In the genomic region with DNA sequence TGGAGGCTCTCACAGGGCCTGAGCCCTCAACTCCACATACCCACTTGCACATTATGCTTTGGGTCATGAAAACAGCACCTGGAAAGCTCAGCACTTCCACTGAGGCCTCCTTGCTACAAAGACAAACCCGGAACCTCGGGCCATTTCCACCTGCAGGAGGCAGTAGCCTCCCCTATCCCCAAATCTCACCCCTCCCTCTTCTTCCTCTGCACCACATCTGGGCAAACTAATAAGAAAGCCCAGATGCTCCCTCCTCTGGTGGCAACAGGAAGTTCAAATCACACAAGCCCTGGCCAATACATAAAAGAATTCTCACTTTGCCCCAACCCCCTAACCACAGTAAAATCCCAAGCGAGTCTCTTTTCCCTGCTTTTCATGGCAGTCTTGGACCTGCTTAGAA, we compare ENCODE assay signal across 8 cellular contexts.
A peak's percentile ranks its signal among the peaks of the same experiment; 100 is the strongest.
DNase-seq lines count a peak whose midpoint lies in the region; ATAC-seq and TF ChIP-seq lines count a peak whose summit lies in the region.

No MANE protein-coding gene starts in this region.

- no peaks in the 10 kb centered on the region for H3K4me1 ChIP-seq in heart left ventricle
- H3K4me1 ChIP-seq in suprapubic skin = no peaks in the 10 kb centered on the region
- H3K4me1 ChIP-seq in CD8-positive, alpha-beta T cell (ENCODE audit: insufficient read depth, low read length) = no peaks in the 10 kb centered on the region

- 31 to 42% (median 34%) methylated on average over 3 of the region's 3 CpGs for WGBS in heart left ventricle, 4 donors
- 72% methylated on average over 3 of the region's 3 CpGs for WGBS in suprapubic skin

- H3K9me3 ChIP-seq in heart left ventricle = no peaks in the 10 kb centered on the region
- no peaks in the 10 kb centered on the region for H3K9me3 ChIP-seq in suprapubic skin
- no peaks in the 10 kb centered on the region for H3K9me3 ChIP-seq in CD8-positive, alpha-beta T cell (ENCODE audit: low read length)

- H3K27me3 ChIP-seq in heart left ventricle (no peaks in the 10 kb centered on the region), suprapubic skin (no peaks in the 10 kb centered on the region)
- H3K27me3 ChIP-seq in CD8-positive, alpha-beta T cell (ENCODE audit: insufficient read depth, low read length) = no peaks in the 10 kb centered on the region

- no peak overlapping the region for H3K4me3 ChIP-seq in heart left ventricle
- H3K4me3 ChIP-seq in suprapubic skin = no peak overlapping the region
- H3K4me3 ChIP-seq in CD8-positive, alpha-beta T cell (ENCODE audit: low read depth, low read length) = no peak overlapping the region

- peak; percentile 30 for DNase-seq in DMS 273 treated with DMSO at 0.1 percent for 48 hours (lab: John Stamatoyannopoulos, UW)
- peak; percentile 59 to 66 for DNase-seq in Kasumi-1 (lab: John Stamatoyannopoulos, UW)
- DNase-seq in endothelial cell (ENCODE audit: low spot score) = peak; percentile 41
- DNase-seq in stimulated activated CD4-positive, alpha-beta T cell treated with anti-CD3 and anti-CD28 coated beads, Interleukin-2, amount 100 ng/mL, for 24 hours = no peak
- no peak for DNase-seq in heart left ventricle
- DNase-seq in suprapubic skin (ENCODE audit: low spot score in 2 of 2) = no peak
- DNase-seq in CD8-positive, alpha-beta T cell = no peak

- no peak overlapping the region for H3K4me3 Mint-ChIP-seq in endothelial cell (ENCODE audit: unreplicated experiment)
- H3K4me3 Mint-ChIP-seq in CD8-positive, alpha-beta T cell = no peak overlapping the region

- CTCF ChIA-PET in CD8-positive, alpha-beta T cell (lab: Charles Lee) = no interaction called here

- peak; percentile 92 for ATAC-seq in GM21515 (IDR thresholded peaks at IDR 0.05; ENCODE audit: unreplicated experiment)
- no peak for ATAC-seq in heart left ventricle
- no peak for ATAC-seq in CD8-positive, alpha-beta T cell

- POLR2A ChIA-PET in CD8-positive, alpha-beta T cell (lab: Charles Lee) = no interaction called here

- H3K27ac ChIP-seq in heart left ventricle (no peak overlapping the region), suprapubic skin (no peak overlapping the region)
- H3K27ac ChIP-seq in CD8-positive, alpha-beta T cell (ENCODE audit: low read depth, low read length) = no peak overlapping the region

- intact Hi-C loops in heart left ventricle (cut with DNase I) = no loop called here
- intact Hi-C loops in CD8-positive, alpha-beta T cell (cut with DNase I, micrococcal nuclease) = no loop called here

- no peaks in the 10 kb centered on the region for H3K36me3 Mint-ChIP-seq in endothelial cell (ENCODE audit: low read depth, unreplicated experiment)
- no peaks in the 10 kb centered on the region for H3K36me3 Mint-ChIP-seq in CD8-positive, alpha-beta T cell

- H3K27me3 Mint-ChIP-seq in endothelial cell (ENCODE audit: unreplicated experiment) = peaks cover 2% of the 10 kb centered on the region
- no peaks in the 10 kb centered on the region for H3K27me3 Mint-ChIP-seq in CD8-positive, alpha-beta T cell (ENCODE audit: low read depth)

- no peaks in the 10 kb centered on the region for H3K4me1 Mint-ChIP-seq in endothelial cell (ENCODE audit: unreplicated experiment)
- H3K4me1 Mint-ChIP-seq in CD8-positive, alpha-beta T cell (ENCODE audit: low read depth) = no peaks in the 10 kb centered on the region

- TF ChIP-seq EP300 in suprapubic skin (IDR thresholded peaks at IDR 0.05) = no peak

- TF ChIP-seq POLR2A in heart left ventricle (IDR thresholded peaks at IDR 0.05) (no peak), suprapubic skin (IDR thresholded peaks at IDR 0.05) (no peak)

- TF ChIP-seq CTCF in endothelial cell (IDR thresholded peaks at IDR 0.05; ENCODE audit: unreplicated experiment) (peak; percentile 78), heart left ventricle (IDR thresholded peaks at IDR 0.05) (peak in 3 of 12 donors; percentile 10 to 20 (median 12)), suprapubic skin (IDR thresholded peaks at IDR 0.05) (peak in 1 of 2 donors; percentile 17)
- TF ChIP-seq CTCF in CD8-positive, alpha-beta T cell (IDR thresholded peaks at IDR 0.05) = no peak

- H3K36me3 ChIP-seq in heart left ventricle (no peaks in the 10 kb centered on the region), suprapubic skin (no peaks in the 10 kb centered on the region)
- no peaks in the 10 kb centered on the region for H3K36me3 ChIP-seq in CD8-positive, alpha-beta T cell (ENCODE audit: insufficient read depth, low read length)

- H3K9me3 Mint-ChIP-seq in endothelial cell (ENCODE audit: unreplicated experiment) = no peaks in the 10 kb centered on the region
- H3K9me3 Mint-ChIP-seq in CD8-positive, alpha-beta T cell = no peaks in the 10 kb centered on the region

- H3K27ac Mint-ChIP-seq in endothelial cell (ENCODE audit: unreplicated experiment) = no peak overlapping the region
- H3K27ac Mint-ChIP-seq in CD8-positive, alpha-beta T cell = no peak overlapping the region

Comparison
In these comparisons a context has a peak if more than half of its experiments do, and no peak if none do; other contexts are left out.
1. DNase-seq: peak in DMS 273 treated with DMSO at 0.1 percent for 48 hours (single experiment), Kasumi-1 (2 of 2) and endothelial cell (single experiment); none in stimulated activated CD4-positive, alpha-beta T cell treated with anti-CD3 and anti-CD28 coated beads, Interleukin-2, amount 100 ng/mL, for 24 hours (0 of 2), heart left ventricle (0 of 5), suprapubic skin (0 of 2) and CD8-positive, alpha-beta T cell (0 of 7).